ENCODE assay signal across 16 cellular contexts in the genomic region with DNA sequence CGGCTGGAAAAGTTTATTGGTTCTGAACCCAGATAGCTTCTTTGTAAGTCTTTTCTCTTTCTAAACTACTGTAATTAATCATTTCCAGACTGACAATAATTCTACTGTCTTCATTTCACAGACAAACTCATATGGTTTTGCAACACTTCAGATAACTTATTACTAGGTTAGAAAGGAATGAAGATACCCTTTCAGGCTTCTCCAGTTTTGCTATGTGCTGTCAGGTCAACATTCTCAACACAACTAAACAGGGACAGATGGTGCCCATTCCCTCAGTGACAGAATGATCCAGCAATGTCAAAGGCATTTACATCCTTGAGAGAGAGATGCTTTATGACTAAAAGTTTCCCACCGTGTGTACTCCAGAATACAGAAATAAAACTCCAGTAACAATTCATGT.
DNase-seq lines count a peak whose midpoint lies in the region; ATAC-seq, FAIRE-seq and TF ChIP-seq lines count a peak whose summit lies in the region.
"Had no signal": no experiment of that assay in that cellular context is flagged by ENCODE, and none has a peak within 500 bp of the region (broad histone marks: within the 10 kb centered on the region; RNA-seq: fewer than 3 reads in every experiment).

No MANE protein-coding gene starts in this region.

- H3K14ac ChIP-seq in IMR-90 (replicated peaks; ENCODE audit: low read depth, low read length) = no peak overlapping the region

- H3K36me3 Mint-ChIP-seq in Calu3 (ENCODE audit: insufficient read depth, unreplicated experiment) (no peaks in the 10 kb centered on the region), glutamatergic neuron (ENCODE audit: unreplicated experiment) (no peaks in the 10 kb centered on the region)
- H3K36me3 Mint-ChIP-seq: WTC11 had no signal

- no peaks in the 10 kb centered on the region for H3K27me3 Mint-ChIP-seq in Calu3 (ENCODE audit: unreplicated experiment)
- peaks cover 1% of the 10 kb centered on the region for H3K27me3 Mint-ChIP-seq in glutamatergic neuron (ENCODE audit: unreplicated experiment)
- H3K27me3 Mint-ChIP-seq: activated naive CD8-positive, alpha-beta T cell treated with anti-CD3 and anti-CD28 coated beads, Interleukin-2, amount 10 ng/mL, durations not matched to agents 7 days and 5 days had no signal

- no peak overlapping the region for H3K4ac ChIP-seq in IMR-90 (ENCODE audit: low read depth, low read length)

- H3K4me3 ChIP-seq in IMR-90 (ENCODE audit: insufficient read depth, low read depth, low read length) (no peak overlapping the region), bronchial epithelial cell (ENCODE audit: low read depth, low read length) (no peak overlapping the region)
- H3K4me3 ChIP-seq: heart right ventricle, skin epidermis had no signal

- H3K79me1 ChIP-seq in IMR-90 (ENCODE audit: low read depth in 1 of 2, low read length in 2 of 2) = no peaks in the 10 kb centered on the region

- no peak overlapping the region for H2AFZ ChIP-seq in IMR-90 (replicated peaks; ENCODE audit: low read length, poor library complexity)

- H4K91ac ChIP-seq in IMR-90 (ENCODE audit: insufficient read depth, low read depth, low read length) = no peak overlapping the region

- H3K4me3 Mint-ChIP-seq in Calu3 (ENCODE audit: low read depth, unreplicated experiment) (no peak overlapping the region), glutamatergic neuron (ENCODE audit: unreplicated experiment) (no peak overlapping the region)
- H3K4me3 Mint-ChIP-seq: activated naive CD8-positive, alpha-beta T cell treated with anti-CD3 and anti-CD28 coated beads, Interleukin-2, amount 10 ng/mL, durations not matched to agents 7 days and 5 days; WTC11 had no signal

- H3K27ac ChIP-seq in IMR-90 (ENCODE audit: insufficient read depth, low read length) = no peak overlapping the region
- H3K27ac ChIP-seq: heart right ventricle, skin epidermis had no signal

- H2BK20ac ChIP-seq in IMR-90 (ENCODE audit: low read depth, low read length) = no peak overlapping the region

- H2BK15ac ChIP-seq in IMR-90 (ENCODE audit: low read depth, low read length) = no peak overlapping the region

- BruUV-seq in Calu3 (replicated peaks; lab: Mats Ljungman, UMichigan) (no TSS peak), IMR-90 (replicated peaks; lab: Mats Ljungman, UMichigan) (no TSS peak)

- H4K8ac ChIP-seq in IMR-90 (ENCODE audit: low read depth in 2 of 2, low read length in 2 of 2) = no peak overlapping the region

- H2AK9ac ChIP-seq in IMR-90 (replicated peaks; ENCODE audit: low read depth, low read length, poor library complexity) = no peak overlapping the region

- H3K4me1 ChIP-seq in IMR-90 (ENCODE audit: control insufficient read depth, insufficient read depth, low read length) = no peaks in the 10 kb centered on the region
- H3K4me1 ChIP-seq: heart right ventricle had no signal

- dilution Hi-C loops in IMR-90 (cut with HindIII; ENCODE audit: low sequenced_read_pairs, unreplicated experiment) = no loop called here

- TF ChIP-seq CTCF in Calu3 (IDR thresholded peaks at IDR 0.05; ENCODE audit: unreplicated experiment) = no peak
- no peak for TF ChIP-seq CTCF in IMR-90 (conservative IDR thresholded peaks at IDR 0.05; ENCODE audit: low read depth, low read length)
- no peak for TF ChIP-seq CTCF in bronchial epithelial cell (IDR thresholded peaks at IDR 0.05; ENCODE audit: insufficient read depth, low read length, severe bottlenecking)
- no peak for TF ChIP-seq CTCF in glutamatergic neuron (IDR thresholded peaks at IDR 0.05; ENCODE audit: partially characterized antibody, unreplicated experiment)

- H3K4me1 Mint-ChIP-seq in Calu3 (ENCODE audit: low read depth, unreplicated experiment) = peaks cover 30% of the 10 kb centered on the region
- peaks cover 13% of the 10 kb centered on the region for H3K4me1 Mint-ChIP-seq in glutamatergic neuron (ENCODE audit: low read depth, unreplicated experiment)
- H3K4me1 Mint-ChIP-seq: WTC11 had no signal

- TF ChIP-seq POLR2A in IMR-90 (IDR thresholded peaks at IDR 0.05; ENCODE audit: low read depth, low read length) = no peak

- DNase-seq in Calu3 (peak; percentile 32), IMR-90 (peak; percentile 40), bronchial epithelial cell (ENCODE audit: low read depth) (peak; percentile 31), kidney glomerular epithelial cell (lab: John Stamatoyannopoulos, UW) (peak; percentile 49), NCI-H1105 treated with DMSO at 0.1 percent for 48 hours (lab: John Stamatoyannopoulos, UW) (no peak), glutamatergic neuron (no peak), NCI-H1417 (lab: John Stamatoyannopoulos, UW) (no peak)
- DNase-seq: activated CD8-positive, alpha-beta memory T cell treated with anti-CD3 and anti-CD28 coated beads, Interleukin-2, amount 50 U/mL, for 48 hours; activated naive CD8-positive, alpha-beta T cell treated with anti-CD3 and anti-CD28 coated beads, Interleukin-2, amount 10 ng/mL, durations not matched to agents 7 days and 5 days; dermis blood vessel endothelial cell; heart right ventricle; MM.1S; OCI-M1 had no signal

- no CpG with 5 or more reads among the region's 2 CpGs for WGBS in IMR-90 (ENCODE audit: extremely low coverage in 2 of 2, insufficient read length in 1 of 2), 2 experiments

- H3K27me3 ChIP-seq in IMR-90 (ENCODE audit: control insufficient read depth, insufficient read depth, low read length) = no peaks in the 10 kb centered on the region; the same call in 1 of the 2 replicates
- H3K27me3 ChIP-seq in bronchial epithelial cell (ENCODE audit: control insufficient read depth, insufficient read depth, low read length) = no peaks in the 10 kb centered on the region
- H3K27me3 ChIP-seq: heart right ventricle had no signal

- no peak overlapping the region for H3K23ac ChIP-seq in IMR-90 (ENCODE audit: low read depth, low read length)

- no peak for FAIRE-seq in bronchial epithelial cell (lab: Jason Lieb, UNC)

- TF ChIP-seq RAD21 in IMR-90 (IDR thresholded peaks at IDR 0.05; ENCODE audit: low read length) = no peak

- H2BK5ac ChIP-seq in IMR-90 (ENCODE audit: low read depth, low read length, poor library complexity, severe bottlenecking) = no peak overlapping the region

- in situ Hi-C loops in IMR-90 (cut with MboI; ENCODE audit: low sequenced_read_pairs) = no loop called here

- H3K9ac ChIP-seq in IMR-90 (ENCODE audit: low read depth, low read length) = no peak overlapping the region

- H3K18ac ChIP-seq in IMR-90 (ENCODE audit: low read depth, low read length) = no peak overlapping the region

- H3K56ac ChIP-seq in IMR-90 (ENCODE audit: extremely low read depth, insufficient read depth, low read length) = no peak overlapping the region

- intact Hi-C loops in Calu3 (cut with micrococcal nuclease; ENCODE audit: unreplicated experiment) (no loop called here), IMR-90 (cut with micrococcal nuclease) (no loop called here)

- H3K9me3 Mint-ChIP-seq in Calu3 (ENCODE audit: low read depth, unreplicated experiment) = no peaks in the 10 kb centered on the region
- H3K9me3 Mint-ChIP-seq in glutamatergic neuron (ENCODE audit: unreplicated experiment) = no peaks in the 10 kb centered on the region
- H3K9me3 Mint-ChIP-seq: WTC11 had no signal

- ATAC-seq in IMR-90 (ENCODE audit: low read depth) = peak; percentile 27; the same call in 1 of the 2 replicates
- ATAC-seq in GM21515 (IDR thresholded peaks at IDR 0.05; ENCODE audit: unreplicated experiment) = no peak
- ATAC-seq: heart right ventricle, WTC11 had no signal

- H3K9me3 ChIP-seq in IMR-90 (ENCODE audit: control insufficient read depth, insufficient read depth, low read length) = no peaks in the 10 kb centered on the region
- H3K9me3 ChIP-seq: heart right ventricle had no signal

- POLR2A ChIA-PET in IMR-90 (lab: Charles Lee; ENCODE audit: unreplicated experiment) = no interaction called here

- H3K27ac Mint-ChIP-seq in Calu3 (ENCODE audit: unreplicated experiment) (peak overlapping the region; percentile 50), glutamatergic neuron (ENCODE audit: unreplicated experiment) (no peak overlapping the region)
- H3K27ac Mint-ChIP-seq: activated naive CD8-positive, alpha-beta T cell treated with anti-CD3 and anti-CD28 coated beads, Interleukin-2, amount 10 ng/mL, durations not matched to agents 7 days and 5 days; WTC11 had no signal

- CTCF ChIA-PET in Calu3 (lab: Charles Lee) (no interaction called here), IMR-90 (lab: Yijun Ruan, JAX) (no interaction called here)

- no peak overlapping the region for H3K4me2 ChIP-seq in IMR-90 (ENCODE audit: low read depth, low read length)

- no peaks in the 10 kb centered on the region for H4K20me1 ChIP-seq in IMR-90 (ENCODE audit: insufficient read depth, low read length)

- no peak overlapping the region for H2AK5ac ChIP-seq in IMR-90 (ENCODE audit: low read depth, low read length)

- no peak overlapping the region for H2BK120ac ChIP-seq in IMR-90 (ENCODE audit: low read depth, low read length)

- H3K9me1 ChIP-seq in IMR-90 (ENCODE audit: insufficient read depth, low read length) = no peaks in the 10 kb centered on the region

- H4K5ac ChIP-seq in IMR-90 (ENCODE audit: low read depth, low read length) = no peak overlapping the region

- no peaks in the 10 kb centered on the region for H3K36me3 ChIP-seq in IMR-90 (ENCODE audit: control insufficient read depth, insufficient read depth, low read length)
- no peaks in the 10 kb centered on the region for H3K36me3 ChIP-seq in bronchial epithelial cell (ENCODE audit: control insufficient read depth, insufficient read depth, low read length)
- H3K36me3 ChIP-seq: heart right ventricle had no signal

TF ChIP-seq in IMR-90, 13 proteins besides CTCF, POLR2A, EP300 and RAD21:
- peak; percentile 21; the same call in 1 of the 2 replicates for TF ChIP-seq CEBPB (IDR thresholded peaks at IDR 0.05; ENCODE audit: low read depth, low read length)
- TF ChIP-seq RFX5 (IDR thresholded peaks at IDR 0.05; ENCODE audit: low read depth, low read length) = no peak
- no peak for TF ChIP-seq MXI1 (IDR thresholded peaks at IDR 0.05; ENCODE audit: borderline replicate concordance, low read depth, low read length)

Comparison
In these comparisons a context has a peak if more than half of its experiments do, and no peak if none do; other contexts are left out.
1. DNase-seq: peak in Calu3 (single experiment), IMR-90 (single experiment), bronchial epithelial cell (single experiment) and kidney glomerular epithelial cell (single experiment); none in NCI-H1105 treated with DMSO at 0.1 percent for 48 hours (single experiment), glutamatergic neuron (single experiment) and NCI-H1417 (0 of 3).